Comparison of ENCODE assay signal across 18 cellular contexts in the genomic region with DNA sequence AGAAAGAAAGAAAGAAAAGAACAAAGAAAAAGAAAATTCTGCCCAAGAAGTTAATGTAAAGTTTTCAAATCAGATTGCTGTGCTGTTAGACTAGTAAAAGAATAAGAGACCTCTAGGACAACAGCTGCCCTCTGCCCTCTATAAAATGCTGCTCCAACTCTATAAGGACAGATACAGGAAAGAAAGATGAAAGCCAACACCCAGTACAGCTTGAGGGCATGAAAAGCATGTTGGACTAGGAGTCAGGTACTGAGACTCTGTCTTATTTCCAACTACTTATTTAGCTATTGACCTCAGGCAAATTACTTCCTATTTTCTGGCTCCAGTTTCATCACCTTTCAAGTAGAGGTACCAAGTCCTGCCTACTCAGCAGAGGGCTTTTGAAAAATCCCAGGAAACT. TPM values are rescaled to one million over a fixed set of nuclear protein-coding genes. Genes with fewer than 3 reads are reported as not detected.
DNase-seq lines count a peak whose midpoint lies in the region; ATAC-seq, FAIRE-seq and TF ChIP-seq lines count a peak whose summit lies in the region.
"Had no signal": no experiment of that assay in that cellular context is flagged by ENCODE, and none has a peak within 500 bp of the region (broad histone marks: within the 10 kb centered on the region; RNA-seq: fewer than 3 reads in every experiment).

No MANE protein-coding gene starts in this region.

- peak overlapping the region; percentile 27 for H3K4me3 Mint-ChIP-seq in T-helper 2 cell treated with Interferon-gamma antibody and Interleukin-4, amounts not matched to agents 5 μg/mL and 100 μg/mL, for 36 hours
- no peak overlapping the region for H3K4me3 Mint-ChIP-seq in CD4-positive, alpha-beta T cell
- H3K4me3 Mint-ChIP-seq: CD8-positive, alpha-beta T cell; stimulated activated effector memory CD8-positive, alpha-beta T cell treated with anti-CD3 and anti-CD28 coated beads, Interleukin-12 subunit alpha, Interleukin-12 subunit beta, amount 100 ng/mL, for 72 hours had no signal

- no peak overlapping the region for H3K4ac ChIP-seq in trophoblast cell (ENCODE audit: low read depth, low read length)

- H3K4me1 ChIP-seq in trophoblast cell (ENCODE audit: control insufficient read depth in 1 of 2, insufficient read depth in 2 of 2, low read length in 2 of 2) (peaks cover 8 to 15% of the 10 kb centered on the region in 2 experiments), HepG2 (ENCODE audit: insufficient read depth, low read length) (peaks cover 40% of the 10 kb centered on the region), upper lobe of left lung (peaks cover 48 to 73% (median 63%) of the 10 kb centered on the region in 4 donors)

- no peak for TF ChIP-seq EP300 in HepG2 (IDR thresholded peaks at IDR 0.05; ENCODE audit: low read depth in 2 of 2, low read length in 2 of 2)
- TF ChIP-seq EP300 in HepG2 (CRISPR knock-in tag; IDR thresholded peaks at IDR 0.05; ENCODE audit: borderline replicate concordance), result no peak
- TF ChIP-seq EP300 in upper lobe of left lung (IDR thresholded peaks at IDR 0.05), result no peak

- intact Hi-C loops in CD4-positive, alpha-beta T cell (cut with DNase I, micrococcal nuclease), result no loop called here
- intact Hi-C loops in HepG2 (cut with micrococcal nuclease; ENCODE audit: unreplicated experiment), result no loop called here

- no peaks in the 10 kb centered on the region for H3K27me3 ChIP-seq in CD4-positive, alpha-beta T cell (ENCODE audit: control insufficient read depth, insufficient read depth, low read length)
- H3K27me3 ChIP-seq in trophoblast cell (ENCODE audit: insufficient read depth, low read length) (no peaks in the 10 kb centered on the region), HepG2 (ENCODE audit: control insufficient read depth in 1 of 2, insufficient read depth in 2 of 2, low read length in 2 of 2) (no peaks in the 10 kb centered on the region), upper lobe of left lung (no peaks in the 10 kb centered on the region)

- no peak for DNase-seq in T-helper 2 cell treated with Interferon-gamma antibody and Interleukin-4, amounts not matched to agents 5 μg/mL and 100 μg/mL, for 36 hours (ENCODE audit: low spot score)
- DNase-seq in T-helper 2 cell (no peak), SKM-1 treated with dmso at 0.1 percent for 144 hours (lab: John Stamatoyannopoulos, UW; ENCODE audit: unreplicated experiment) (peak; percentile 80), trophoblast cell (peak; percentile 25 to 53), HepG2 (ENCODE audit: low spot score) (no peak), upper lobe of left lung (no peak), HUDEP-2 (lab: John Stamatoyannopoulos, UW; ENCODE audit: unreplicated experiment in 76 of 76) (no peak)
- DNase-seq in CD4-positive, alpha-beta T cell, result no peak
- DNase-seq: 8988T; amniotic stem cell; CD8-positive, alpha-beta T cell; NCI-H2107 had no signal

- no peak for TF ChIP-seq RAD21 in HepG2 (CRISPR knock-in tag; IDR thresholded peaks at IDR 0.05)

- peak overlapping the region; percentile 14 for H3K27ac Mint-ChIP-seq in T-helper 2 cell treated with Interferon-gamma antibody and Interleukin-4, amounts not matched to agents 5 μg/mL and 100 μg/mL, for 36 hours
- peak overlapping the region; percentile 2 for H3K27ac Mint-ChIP-seq in CD4-positive, alpha-beta T cell
- H3K27ac Mint-ChIP-seq: CD8-positive, alpha-beta T cell; stimulated activated effector memory CD8-positive, alpha-beta T cell treated with anti-CD3 and anti-CD28 coated beads, Interleukin-12 subunit alpha, Interleukin-12 subunit beta, amount 100 ng/mL, for 72 hours had no signal

- no peak for FAIRE-seq in HepG2 (lab: Jason Lieb, UNC)
- FAIRE-seq: frontal cortex, HTR-8/SVneo had no signal

- H3K27me3 Mint-ChIP-seq in T-helper 2 cell treated with Interferon-gamma antibody and Interleukin-4, amounts not matched to agents 5 μg/mL and 100 μg/mL, for 36 hours (ENCODE audit: low read depth), result no peaks in the 10 kb centered on the region
- no peaks in the 10 kb centered on the region for H3K27me3 Mint-ChIP-seq in CD4-positive, alpha-beta T cell

- H3K4me3 ChIP-seq in trophoblast cell (ENCODE audit: low read depth, low read length), result no peak overlapping the region
- no peak overlapping the region for H3K4me3 ChIP-seq in HepG2 (replicated peaks in 1 of 3; ENCODE audit: insufficient read depth in 1 of 3, low read depth in 2 of 3, low read length in 3 of 3)
- no peak overlapping the region for H3K4me3 ChIP-seq in upper lobe of left lung

- H2BK12ac ChIP-seq in trophoblast cell (ENCODE audit: low read length), result no peak overlapping the region

- ATAC-seq in CD4-positive, alpha-beta T cell (ENCODE audit: poor library complexity), result no peak
- ATAC-seq in HepG2 (no peak), upper lobe of left lung (ENCODE audit: low FRiP score in 2 of 2) (no peak)
- ATAC-seq: CD8-positive, alpha-beta T cell; stimulated activated effector memory CD8-positive, alpha-beta T cell treated with anti-CD3 and anti-CD28 coated beads, Interleukin-12 subunit alpha, Interleukin-12 subunit beta, amount 100 ng/mL, for 72 hours had no signal

- no peak overlapping the region for H2AFZ ChIP-seq in trophoblast cell (ENCODE audit: insufficient read depth, low read length, poor library complexity)
- H2AFZ ChIP-seq in HepG2 (ENCODE audit: low read length), result no peak overlapping the region

- no peaks in the 10 kb centered on the region for H3K9me3 ChIP-seq in CD4-positive, alpha-beta T cell (ENCODE audit: control insufficient read depth, low read length)
- H3K9me3 ChIP-seq in trophoblast cell (ENCODE audit: insufficient read depth, low read depth, low read length) (no peaks in the 10 kb centered on the region), HepG2 (ENCODE audit: low read length) (no peaks in the 10 kb centered on the region), upper lobe of left lung (no peaks in the 10 kb centered on the region)
- H3K9me3 ChIP-seq: neutrophil had no signal

- H2BK120ac ChIP-seq in trophoblast cell (ENCODE audit: insufficient read depth, low read length, poor library complexity), result no peak overlapping the region

- no peak overlapping the region for H2AK5ac ChIP-seq in trophoblast cell (ENCODE audit: low read length)

- H3K79me1 ChIP-seq in trophoblast cell (ENCODE audit: low read length), result no peaks in the 10 kb centered on the region

- in situ Hi-C loops in HepG2 (cut with HindIII; ENCODE audit: extremely low pct_ligation_motif_present, low pct_unique_long_range_greater_than_20kb), result no loop called here

- no peak overlapping the region for H2BK5ac ChIP-seq in trophoblast cell (ENCODE audit: low read depth, low read length, poor library complexity)

- no peaks in the 10 kb centered on the region for H3K9me3 Mint-ChIP-seq in T-helper 2 cell treated with Interferon-gamma antibody and Interleukin-4, amounts not matched to agents 5 μg/mL and 100 μg/mL, for 36 hours
- H3K9me3 Mint-ChIP-seq in CD4-positive, alpha-beta T cell, result no peaks in the 10 kb centered on the region
- H3K9me3 Mint-ChIP-seq: CD8-positive, alpha-beta T cell; stimulated activated effector memory CD8-positive, alpha-beta T cell treated with anti-CD3 and anti-CD28 coated beads, Interleukin-12 subunit alpha, Interleukin-12 subunit beta, amount 100 ng/mL, for 72 hours had no signal

- H4K8ac ChIP-seq in trophoblast cell (ENCODE audit: low read depth, low read length), result no peak overlapping the region

- H4K12ac ChIP-seq in trophoblast cell (ENCODE audit: low read depth, low read length), result no peak overlapping the region

- BruUV-seq in HepG2 (replicated peaks; lab: Mats Ljungman, UMichigan), result no TSS peak

- H3K23ac ChIP-seq in trophoblast cell (ENCODE audit: low read length), result no peak overlapping the region

- CTCF ChIA-PET in CD4-positive, alpha-beta T cell (lab: Charles Lee), result interaction anchor here (1.0 kb wide), 2 partner anchors 11 to 23 kb away, joined by 3 to 5 read pairs; no protein-coding TSS in a partner anchor
- CTCF ChIA-PET in HepG2 (lab: Yijun Ruan, JAX; ENCODE audit: low intra/inter-chr PET ratio, low total read pairs), result no interaction called here

- H3K79me2 ChIP-seq in trophoblast cell (ENCODE audit: control insufficient read depth, insufficient read depth, low read length, poor library complexity) (peaks cover under 1% of the 10 kb centered on the region), HepG2 (ENCODE audit: insufficient read depth, low read length) (no peaks in the 10 kb centered on the region)

- no peak overlapping the region for H3K27ac ChIP-seq in CD4-positive, alpha-beta T cell (ENCODE audit: low read depth, low read length)
- H3K27ac ChIP-seq in trophoblast cell (ENCODE audit: low read depth, low read length) (no peak overlapping the region), HepG2 (ENCODE audit: extremely low read length, insufficient read depth, low read length) (no peak overlapping the region), upper lobe of left lung (no peak overlapping the region)

- no peak overlapping the region for H3K14ac ChIP-seq in trophoblast cell (ENCODE audit: low read length)

- H3K18ac ChIP-seq in trophoblast cell (ENCODE audit: low read length), result no peak overlapping the region

- H3K4me1 Mint-ChIP-seq in T-helper 2 cell treated with Interferon-gamma antibody and Interleukin-4, amounts not matched to agents 5 μg/mL and 100 μg/mL, for 36 hours (ENCODE audit: low read depth), result peaks cover 47% of the 10 kb centered on the region
- peaks cover 48% of the 10 kb centered on the region for H3K4me1 Mint-ChIP-seq in CD4-positive, alpha-beta T cell (ENCODE audit: low read depth)

- H4K91ac ChIP-seq in trophoblast cell (ENCODE audit: low read depth, low read length), result no peak overlapping the region

- H3K36me3 Mint-ChIP-seq in T-helper 2 cell treated with Interferon-gamma antibody and Interleukin-4, amounts not matched to agents 5 μg/mL and 100 μg/mL, for 36 hours (ENCODE audit: low read depth), result peaks cover 29% of the 10 kb centered on the region
- peaks cover 11% of the 10 kb centered on the region for H3K36me3 Mint-ChIP-seq in CD4-positive, alpha-beta T cell (ENCODE audit: low read depth)
- H3K36me3 Mint-ChIP-seq: CD8-positive, alpha-beta T cell had no signal

- H3K36me3 ChIP-seq in trophoblast cell (ENCODE audit: control insufficient read depth in 1 of 2, insufficient read depth in 2 of 2, low read length in 2 of 2) (peaks cover 14 to 22% of the 10 kb centered on the region in 2 experiments), HepG2 (replicated peaks in 1 of 2; ENCODE audit: control insufficient read depth in 1 of 2, insufficient read depth in 2 of 2, low read length in 2 of 2) (peaks cover 0 to 6% of the 10 kb centered on the region in 2 experiments; a peak in 4 of 5 replicates), upper lobe of left lung (peaks cover 0 to 39% (median 7%) of the 10 kb centered on the region in 4 donors)
- H3K36me3 ChIP-seq: neutrophil had no signal

- H3K9ac ChIP-seq in trophoblast cell (ENCODE audit: low read length) (no peak overlapping the region), HepG2 (ENCODE audit: insufficient read depth, low read depth, low read length) (no peak overlapping the region)

- H3K4me2 ChIP-seq in trophoblast cell (ENCODE audit: low read length) (no peak overlapping the region), HepG2 (ENCODE audit: low read depth, low read length) (no peak overlapping the region)

- POLR2A ChIA-PET in CD4-positive, alpha-beta T cell (lab: Charles Lee), result no interaction called here
- POLR2A ChIA-PET in HepG2 (lab: Yijun Ruan, JAX), result no interaction called here

- no peak for TF ChIP-seq POLR2A in HepG2 (IDR thresholded peaks at IDR 0.05; ENCODE audit: insufficient read depth in 1 of 2, low read depth in 2 of 2, low read length in 2 of 2)
- no peak for TF ChIP-seq POLR2A in upper lobe of left lung (IDR thresholded peaks at IDR 0.05)

- TF ChIP-seq CTCF in CD4-positive, alpha-beta T cell (IDR thresholded peaks at IDR 0.05), result no peak
- TF ChIP-seq CTCF in HepG2 (CRISPR knock-in tag; IDR thresholded peaks at IDR 0.05) (no peak), upper lobe of left lung (IDR thresholded peaks at IDR 0.05) (no peak)

- H4K20me1 ChIP-seq in HepG2 (ENCODE audit: insufficient read depth, low read length), result no peaks in the 10 kb centered on the region

RNA-seq across cellular contexts. Expression of a gene that starts 5.8 kb away (rescaled TPM):
- 1 to 10 TPM; 3.6 to 4.2 TPM for total RNA-seq in CD4-positive, alpha-beta T cell
- 15.7 and 18.8 TPM in 2 replicates for polyA plus RNA-seq in trophoblast cell (2013)
- 0.77 and 1.7 TPM in 2 replicates for total RNA-seq in HepG2 (2016; rRNA removed; fragmentation: Illumina TruSeq; extraction: Trizol)
- total RNA-seq in HepG2 (2016; cell fraction: cytosol; rRNA removed; fragmentation: Illumina TruSeq; extraction: Trizol; ENCODE audit: low read depth), result 0.20 and 0.26 TPM in 2 replicates
- total RNA-seq in HepG2 (2016; cell fraction: insoluble cytoplasmic fraction; rRNA removed; fragmentation: Illumina TruSeq; extraction: Trizol), result 0.58 and 1.5 TPM in 2 replicates
- 0.45 and 0.62 TPM in 2 replicates for total RNA-seq in HepG2 (2016; cell fraction: membrane; rRNA removed; fragmentation: Illumina TruSeq; extraction: Trizol)
- total RNA-seq in HepG2 (2016; cell fraction: nucleus; rRNA removed; fragmentation: Illumina TruSeq; extraction: Trizol), result 1.3 and 2.3 TPM in 2 replicates
- polyA plus RNA-seq in HepG2 (2011; rRNA removed), result 4.3 and 5.0 TPM in 2 replicates
- 3.5 and 3.7 TPM in 2 replicates for polyA plus RNA-seq in HepG2 (2011; cell fraction: cytosol; rRNA removed)
- polyA plus RNA-seq in HepG2 (2011; cell fraction: nucleus; rRNA removed), result 3.4 and 3.9 TPM in 2 replicates
- polyA plus RNA-seq in HepG2 (2012), result 1.4 and 3.0 TPM in 2 replicates
- polyA plus RNA-seq in HepG2 (2016; cell fraction: cytosol; fragmentation: Illumina TruSeq; extraction: Trizol; ENCODE audit: low read depth), result 0.14 and 0.17 TPM in 2 replicates
- 0.79 and 0.88 TPM in 2 replicates for polyA plus RNA-seq in HepG2 (2016; cell fraction: insoluble cytoplasmic fraction; fragmentation: Illumina TruSeq; extraction: Trizol; ENCODE audit: low read depth)
- polyA plus RNA-seq in HepG2 (2016; cell fraction: membrane; fragmentation: Illumina TruSeq; extraction: Trizol; ENCODE audit: low read depth), result 0.26 TPM in 2 replicates
- 1.8 and 1.9 TPM in 2 replicates for polyA plus RNA-seq in HepG2 (2016; cell fraction: nucleus; fragmentation: Illumina TruSeq; extraction: Trizol; ENCODE audit: insufficient read depth, low read depth)
- polyA minus RNA-seq in HepG2 (2011; rRNA and poly(A)+ RNA removed; ENCODE audit: low replicate concordance), result 1.0 and 3.2 TPM in 2 replicates
- polyA minus RNA-seq in HepG2 (2011; cell fraction: cytosol; rRNA and poly(A)+ RNA removed), result 1.4 and 1.5 TPM in 2 replicates
- 3.5 and 4.1 TPM in 2 replicates for polyA minus RNA-seq in HepG2 (2011; cell fraction: nucleus; rRNA and poly(A)+ RNA removed)
- total RNA-seq in upper lobe of left lung, result 10 to 100 TPM; 10.5 to 65.0 (median 49.5) TPM

RNA-seq across cellular contexts. Expression of a gene that starts 19.4 kb away (rescaled TPM):
- total RNA-seq in CD4-positive, alpha-beta T cell, result not detected
- not detected in 2 replicates for polyA plus RNA-seq in trophoblast cell (2013)
- total RNA-seq in HepG2 (2016; rRNA removed; fragmentation: Illumina TruSeq; extraction: Trizol), result not detected in 2 replicates
- not detected in 2 replicates for total RNA-seq in HepG2 (2016; cell fraction: cytosol; rRNA removed; fragmentation: Illumina TruSeq; extraction: Trizol; ENCODE audit: low read depth)
- not detected in 2 replicates for total RNA-seq in HepG2 (2016; cell fraction: insoluble cytoplasmic fraction; rRNA removed; fragmentation: Illumina TruSeq; extraction: Trizol)
- not detected in 2 replicates for total RNA-seq in HepG2 (2016; cell fraction: membrane; rRNA removed; fragmentation: Illumina TruSeq; extraction: Trizol)
- total RNA-seq in HepG2 (2016; cell fraction: nucleus; rRNA removed; fragmentation: Illumina TruSeq; extraction: Trizol), result not detected in 2 replicates
- 0.05 TPM in 1 of 2 replicates, not detected in the other for polyA plus RNA-seq in HepG2 (2011; rRNA removed)
- 0.01 TPM in 1 of 2 replicates, not detected in the other for polyA plus RNA-seq in HepG2 (2011; cell fraction: cytosol; rRNA removed)
- polyA plus RNA-seq in HepG2 (2011; cell fraction: nucleus; rRNA removed), result 0.10 and 0.40 TPM in 2 replicates
- not detected in 2 replicates for polyA plus RNA-seq in HepG2 (2012)
- polyA plus RNA-seq in HepG2 (2016; cell fraction: cytosol; fragmentation: Illumina TruSeq; extraction: Trizol; ENCODE audit: low read depth), result not detected in 2 replicates
- polyA plus RNA-seq in HepG2 (2016; cell fraction: insoluble cytoplasmic fraction; fragmentation: Illumina TruSeq; extraction: Trizol; ENCODE audit: low read depth), result not detected in 2 replicates
- not detected in 2 replicates for polyA plus RNA-seq in HepG2 (2016; cell fraction: membrane; fragmentation: Illumina TruSeq; extraction: Trizol; ENCODE audit: low read depth)
- not detected in 2 replicates for polyA plus RNA-seq in HepG2 (2016; cell fraction: nucleus; fragmentation: Illumina TruSeq; extraction: Trizol; ENCODE audit: insufficient read depth, low read depth)
- not detected in 2 replicates for polyA minus RNA-seq in HepG2 (2011; rRNA and poly(A)+ RNA removed; ENCODE audit: low replicate concordance)
- not detected in 2 replicates for polyA minus RNA-seq in HepG2 (2011; cell fraction: cytosol; rRNA and poly(A)+ RNA removed)
- 0.12 TPM in 1 of 2 replicates, not detected in the other for polyA minus RNA-seq in HepG2 (2011; cell fraction: nucleus; rRNA and poly(A)+ RNA removed)
- total RNA-seq in upper lobe of left lung, result under 1 TPM in 3 of 6 donors, not detected in 3; 0.15 to 0.23 (median 0.17) TPM
- total RNA-seq: CD8-positive, alpha-beta T cell; Daoy; H4 had no signal

RNA-seq across cellular contexts. Expression of a gene that starts 37.7 kb away (rescaled TPM):
- 10 to 100 TPM; 21.3 to 22.0 TPM for total RNA-seq in CD4-positive, alpha-beta T cell
- polyA plus RNA-seq in trophoblast cell (2013), result 210 and 218 TPM in 2 replicates
- total RNA-seq in HepG2 (2016; rRNA removed; fragmentation: Illumina TruSeq; extraction: Trizol) (70.8 and 102 TPM in 2 replicates), upper lobe of left lung (100 to 1,000 TPM in 2 of 6 donors, 10 to 100 TPM in 4; 44.7 to 128 (median 87.7) TPM)
- 30.8 and 31.4 TPM in 2 replicates for total RNA-seq in HepG2 (2016; cell fraction: cytosol; rRNA removed; fragmentation: Illumina TruSeq; extraction: Trizol; ENCODE audit: low read depth)
- total RNA-seq in HepG2 (2016; cell fraction: insoluble cytoplasmic fraction; rRNA removed; fragmentation: Illumina TruSeq; extraction: Trizol), result 73.4 and 106 TPM in 2 replicates
- 63.5 and 65.6 TPM in 2 replicates for total RNA-seq in HepG2 (2016; cell fraction: membrane; rRNA removed; fragmentation: Illumina TruSeq; extraction: Trizol)
- total RNA-seq in HepG2 (2016; cell fraction: nucleus; rRNA removed; fragmentation: Illumina TruSeq; extraction: Trizol), result 34.9 and 39.3 TPM in 2 replicates
- 67.2 and 70.4 TPM in 2 replicates for polyA plus RNA-seq in HepG2 (2011; rRNA removed)
- 82.6 and 98.7 TPM in 2 replicates for polyA plus RNA-seq in HepG2 (2011; cell fraction: cytosol; rRNA removed)
- 19.1 and 24.2 TPM in 2 replicates for polyA plus RNA-seq in HepG2 (2011; cell fraction: nucleus; rRNA removed)
- polyA plus RNA-seq in HepG2 (2012), result 91.4 and 114 TPM in 2 replicates
- polyA plus RNA-seq in HepG2 (2016; cell fraction: cytosol; fragmentation: Illumina TruSeq; extraction: Trizol; ENCODE audit: low read depth), result 34.9 and 37.0 TPM in 2 replicates
- 154 TPM in 2 replicates for polyA plus RNA-seq in HepG2 (2016; cell fraction: insoluble cytoplasmic fraction; fragmentation: Illumina TruSeq; extraction: Trizol; ENCODE audit: low read depth)
- 58.7 and 63.7 TPM in 2 replicates for polyA plus RNA-seq in HepG2 (2016; cell fraction: membrane; fragmentation: Illumina TruSeq; extraction: Trizol; ENCODE audit: low read depth)
- polyA plus RNA-seq in HepG2 (2016; cell fraction: nucleus; fragmentation: Illumina TruSeq; extraction: Trizol; ENCODE audit: insufficient read depth, low read depth), result 45.6 and 54.4 TPM in 2 replicates
- polyA minus RNA-seq in HepG2 (2011; rRNA and poly(A)+ RNA removed; ENCODE audit: low replicate concordance), result 91.1 and 127 TPM in 2 replicates
- polyA minus RNA-seq in HepG2 (2011; cell fraction: cytosol; rRNA and poly(A)+ RNA removed), result 32.0 and 33.9 TPM in 2 replicates
- 33.0 and 40.5 TPM in 2 replicates for polyA minus RNA-seq in HepG2 (2011; cell fraction: nucleus; rRNA and poly(A)+ RNA removed)

Comparison
In these comparisons a context has a peak if more than half of its experiments do, and no peak if none do; other contexts are left out.
1. DNase-seq: peak in SKM-1 treated with dmso at 0.1 percent for 144 hours (single experiment) and trophoblast cell (2 of 2); none in T-helper 2 cell treated with Interferon-gamma antibody and Interleukin-4, amounts not matched to agents 5 μg/mL and 100 μg/mL, for 36 hours (single experiment), T-helper 2 cell (0 of 5), CD4-positive, alpha-beta T cell (0 of 10), HepG2 (single experiment), upper lobe of left lung (0 of 2) and HUDEP-2 (0 of 76).